In genomic region chr3:40254491-40254890, GRCh38 we compare ENCODE assay signal across 2 cellular contexts.
TF ChIP-seq lines count a peak whose summit lies in the region.

No MANE protein-coding gene starts in this region.

TF ChIP-seq in GM23338, 12 proteins besides CTCF, POLR2A, EP300 and RAD21 (continued from another document):
- no peak for TF ChIP-seq JUNB (IDR thresholded peaks at IDR 0.05; ENCODE audit: unreplicated experiment)
- no peak for TF ChIP-seq NANOG (IDR thresholded peaks at IDR 0.05; ENCODE audit: borderline replicate concordance)
- no peak for TF ChIP-seq STAT1 (IDR thresholded peaks at IDR 0.05; ENCODE audit: unreplicated experiment)

TF ChIP-seq in GM12878, 131 proteins besides CTCF, POLR2A, EP300 and RAD21 (continued from another document):
- TF ChIP-seq PKNOX1 (IDR thresholded peaks at IDR 0.05), result no peak
- no peak for TF ChIP-seq HSF1 (IDR thresholded peaks at IDR 0.05; ENCODE audit: low read depth, low read length)
- TF ChIP-seq PAX5 (IDR thresholded peaks at IDR 0.05; ENCODE audit: borderline replicate concordance, low read depth, low read length), result no peak
- no peak for TF ChIP-seq BCL11A (IDR thresholded peaks at IDR 0.05; ENCODE audit: low read depth, low read length)
- no peak for TF ChIP-seq ELK1 (IDR thresholded peaks at IDR 0.05; ENCODE audit: low read depth, low read length)
- TF ChIP-seq SKIL (IDR thresholded peaks at IDR 0.05; ENCODE audit: low read depth, poor library complexity, severe bottlenecking), result no peak
